In genomic region chr19:15177269-15178116, GRCh38 we compare ENCODE assay signal across 8 cellular contexts. TPM values are rescaled to one million over a fixed set of nuclear protein-coding genes. Genes with fewer than 3 reads are reported as not detected.
DNase-seq lines count a peak whose midpoint lies in the region; ATAC-seq lines count a peak whose summit lies in the region.

No MANE protein-coding gene starts in this region.

- intact Hi-C loops in left colon (cut with DNase I, micrococcal nuclease), result loop anchor here in 1 of 2 donors (5.0 kb wide), 2 partner anchors 80 to 380 kb away; no protein-coding TSS in a partner anchor

- DNase-seq in COLO829 (ENCODE audit: low spot score), result peak; percentile 22
- peak; percentile 47 for DNase-seq in NCI-H2227 treated with DMSO at 0.1 percent for 48 hours (lab: John Stamatoyannopoulos, UW)
- peak; percentile 74 to 82 for DNase-seq in activated CD4-positive, alpha-beta T cell treated with anti-CD3 and anti-CD28 coated beads for 24 hours (ENCODE audit: low read depth in 2 of 2)
- DNase-seq in cerebellar cortex (ENCODE audit: low spot score), result peak; percentile 64
- DNase-seq in left colon, result peak; percentile 49 to 87
- DNase-seq in stimulated activated CD4-positive, alpha-beta T cell treated with anti-CD3 and anti-CD28 coated beads, Interleukin-2, amount 100 ng/mL, for 48 hours, result peak; percentile 82 to 88

- ATAC-seq in HG02610 (IDR thresholded peaks at IDR 0.05; ENCODE audit: unreplicated experiment) (peak; percentile 56), left colon (peak; percentile 64), HG03469 (IDR thresholded peaks at IDR 0.05; ENCODE audit: unreplicated experiment) (no peak)

RNA-seq across cellular contexts. Expression of gene NOTCH3, which starts 23.3 kb away (rescaled TPM):
- 10 to 100 TPM in 1 of 2 donors, 1 to 10 TPM in 1; 6.1 to 12.2 TPM for total RNA-seq in left colon

RNA-seq across cellular contexts. Expression of gene EPHX3, which starts 54.8 kb away (rescaled TPM):
- under 1 TPM; 0.39 to 0.58 TPM for total RNA-seq in left colon

Comparison
In these comparisons a context has a peak if more than half of its experiments do, and no peak if none do; other contexts are left out.
1. DNase-seq: peak in every context shown above with its lines; median percentile 85 in stimulated activated CD4-positive, alpha-beta T cell treated with anti-CD3 and anti-CD28 coated beads, Interleukin-2, amount 100 ng/mL, for 48 hours; 78 in activated CD4-positive, alpha-beta T cell treated with anti-CD3 and anti-CD28 coated beads for 24 hours; 68 in left colon; 64 in cerebellar cortex; 47 in NCI-H2227 treated with DMSO at 0.1 percent for 48 hours; 22 in COLO829.